In genomic region chr2:124810132-124810531, GRCh38 we compare ENCODE assay signal across 2 cellular contexts.
TF ChIP-seq lines count a peak whose summit lies in the region.

No MANE protein-coding gene starts in this region.

TF ChIP-seq in WTC11, 78 proteins besides CTCF, POLR2A, EP300 and RAD21 (continued from another document):
- TF ChIP-seq ATF3 (CRISPR knock-in tag; conservative IDR thresholded peaks at IDR 0.05) (no peak), ETV6 (CRISPR knock-in tag; IDR thresholded peaks at IDR 0.05) (no peak), GRHL2 (CRISPR knock-in tag; IDR thresholded peaks at IDR 0.05; ENCODE audit: insufficient replicate concordance, severe bottlenecking) (no peak), MLX (CRISPR knock-in tag; IDR thresholded peaks at IDR 0.05) (no peak), FOXK1 (CRISPR knock-in tag; IDR thresholded peaks at IDR 0.05) (no peak), JAZF1 (CRISPR knock-in tag; IDR thresholded peaks at IDR 0.05) (no peak), NR2C2 (CRISPR knock-in tag; IDR thresholded peaks at IDR 0.05) (no peak)

TF ChIP-seq in HepG2, 621 proteins besides CTCF, POLR2A, EP300 and RAD21 (continued from another document):
- TF ChIP-seq NR2F6 (IDR thresholded peaks at IDR 0.05) (no peak), NR2F6 (CRISPR knock-in tag; IDR thresholded peaks at IDR 0.05) (0 out of 2 replicates have a peak, but pooled peaks have one; percentile 31), TCF7L2 (IDR thresholded peaks at IDR 0.05; ENCODE audit: low read depth, low read length) (no peak)
